8 cellular contexts compared by ENCODE assay signal in genomic region chr6:141552463-141552862, GRCh38.
A peak's percentile ranks its signal among the peaks of the same experiment; 100 is the strongest.
DNase-seq lines count a peak whose midpoint lies in the region; ATAC-seq and TF ChIP-seq lines count a peak whose summit lies in the region.

No MANE protein-coding gene starts in this region.

- no peak for TF ChIP-seq CTCF in mucosa of descending colon (IDR thresholded peaks at IDR 0.05)

- peaks cover 13% of the 10 kb centered on the region for H3K36me3 Mint-ChIP-seq in stimulated activated memory B cell treated with anti-CD40 and anti-IgM and Interleukin-4, amounts not matched to agents 10 μg/mL and 1 μg/mL and 100 μg/mL, for 72 hours

- H3K27me3 Mint-ChIP-seq in stimulated activated memory B cell treated with anti-CD40 and anti-IgM and Interleukin-4, amounts not matched to agents 10 μg/mL and 1 μg/mL and 100 μg/mL, for 72 hours, result peaks cover 26% of the 10 kb centered on the region

- H3K4me3 ChIP-seq in mucosa of descending colon, result no peak overlapping the region

- H3K4me1 ChIP-seq in mucosa of descending colon (ENCODE audit: low read depth), result no peaks in the 10 kb centered on the region

- no peak overlapping the region for H3K4me3 Mint-ChIP-seq in stimulated activated memory B cell treated with anti-CD40 and anti-IgM and Interleukin-4, amounts not matched to agents 10 μg/mL and 1 μg/mL and 100 μg/mL, for 72 hours

- intact Hi-C loops in mucosa of descending colon (cut with DNase I, micrococcal nuclease), result no loop called here

- peaks cover 29% of the 10 kb centered on the region for H3K4me1 Mint-ChIP-seq in stimulated activated memory B cell treated with anti-CD40 and anti-IgM and Interleukin-4, amounts not matched to agents 10 μg/mL and 1 μg/mL and 100 μg/mL, for 72 hours

- H3K36me3 ChIP-seq in mucosa of descending colon (ENCODE audit: low read depth), result no peaks in the 10 kb centered on the region

- no peak overlapping the region for H3K27ac Mint-ChIP-seq in stimulated activated memory B cell treated with anti-CD40 and anti-IgM and Interleukin-4, amounts not matched to agents 10 μg/mL and 1 μg/mL and 100 μg/mL, for 72 hours

- H3K9me3 Mint-ChIP-seq in stimulated activated memory B cell treated with anti-CD40 and anti-IgM and Interleukin-4, amounts not matched to agents 10 μg/mL and 1 μg/mL and 100 μg/mL, for 72 hours, result peaks cover 11% of the 10 kb centered on the region

- H3K9me3 ChIP-seq in mucosa of descending colon, result no peaks in the 10 kb centered on the region

- ATAC-seq in GM18858 (IDR thresholded peaks at IDR 0.05; ENCODE audit: unreplicated experiment), result peak; percentile 79
- ATAC-seq in HG02623 (IDR thresholded peaks at IDR 0.05; ENCODE audit: unreplicated experiment), result peak; percentile 77
- peak; percentile 70 for ATAC-seq in stimulated activated memory B cell treated with anti-CD40 and anti-IgM and Interleukin-4, amounts not matched to agents 10 μg/mL and 1 μg/mL and 100 μg/mL, for 72 hours
- no peak for ATAC-seq in mucosa of descending colon

- peak; percentile 60 to 96 (median 66) for DNase-seq in NCI-H1417 (lab: John Stamatoyannopoulos, UW)
- DNase-seq in brain pericyte (ENCODE audit: low read depth, low spot score), result peak; percentile 85
- DNase-seq in activated CD4-positive, alpha-beta T cell treated with anti-CD3 and anti-CD28 coated beads, Interleukin-2, amount 50 U/mL, for 1 hour, result no peak
- DNase-seq in mucosa of descending colon, result no peak
- no peak for DNase-seq in NOMO-1 (lab: John Stamatoyannopoulos, UW; ENCODE audit: unreplicated experiment in 2 of 2)

Comparison
In these comparisons a context has a peak if more than half of its experiments do, and no peak if none do; other contexts are left out.
1. DNase-seq: peak in NCI-H1417 (3 of 3) and brain pericyte (single experiment); none in activated CD4-positive, alpha-beta T cell treated with anti-CD3 and anti-CD28 coated beads, Interleukin-2, amount 50 U/mL, for 1 hour (single experiment), mucosa of descending colon (0 of 3) and NOMO-1 (0 of 2).